ENCODE assay signal across 1 cellular context in the genomic region with DNA sequence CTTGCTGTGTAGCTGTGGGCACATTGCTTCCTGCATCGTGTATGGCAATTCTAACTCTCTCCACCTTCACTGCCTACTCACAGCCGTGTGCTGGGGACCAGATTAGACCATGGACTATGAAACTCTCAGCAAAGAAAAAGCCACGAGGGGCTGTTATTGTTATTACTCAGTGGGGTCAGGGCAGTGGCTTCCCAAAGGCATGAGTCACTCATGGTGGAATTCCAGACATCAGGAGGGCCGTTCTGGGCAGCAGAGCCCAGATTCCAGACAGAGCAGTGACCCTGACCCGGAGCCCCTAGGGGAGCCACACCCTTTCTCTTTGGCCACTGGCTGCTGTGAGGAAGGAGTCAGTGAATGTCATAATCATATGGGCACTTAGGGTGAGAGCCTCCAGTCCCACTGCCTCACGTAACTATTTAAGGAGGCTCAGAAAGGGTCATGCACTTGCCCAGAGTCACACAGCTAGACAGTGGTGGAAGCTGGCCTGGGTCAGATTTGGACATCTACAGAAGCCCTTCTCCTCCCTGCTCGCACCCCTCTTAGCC.
TF ChIP-seq lines count a peak whose summit lies in the region.

No MANE protein-coding gene starts in this region.

TF ChIP-seq in HEK293, 187 proteins besides CTCF, POLR2A, EP300 and RAD21 (continued from another document):
- TF ChIP-seq, protein P1, sequence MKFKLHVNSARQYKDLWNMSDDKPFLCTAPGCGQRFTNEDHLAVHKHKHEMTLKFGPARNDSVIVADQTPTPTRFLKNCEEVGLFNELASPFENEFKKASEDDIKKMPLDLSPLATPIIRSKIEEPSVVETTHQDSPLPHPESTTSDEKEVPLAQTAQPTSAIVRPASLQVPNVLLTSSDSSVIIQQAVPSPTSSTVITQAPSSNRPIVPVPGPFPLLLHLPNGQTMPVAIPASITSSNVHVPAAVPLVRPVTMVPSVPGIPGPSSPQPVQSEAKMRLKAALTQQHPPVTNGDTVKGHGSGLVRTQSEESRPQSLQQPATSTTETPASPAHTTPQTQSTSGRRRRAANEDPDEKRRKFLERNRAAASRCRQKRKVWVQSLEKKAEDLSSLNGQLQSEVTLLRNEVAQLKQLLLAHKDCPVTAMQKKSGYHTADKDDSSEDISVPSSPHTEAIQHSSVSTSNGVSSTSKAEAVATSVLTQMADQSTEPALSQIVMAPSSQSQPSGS (tag by site-specific recombination; IDR thresholded peaks at IDR 0.05; ENCODE audit: low read depth) = no peak
- TF ChIP-seq ZNF174 (tag by site-specific recombination; IDR thresholded peaks at IDR 0.05) (no peak), ZBTB21 (tag by site-specific recombination; IDR thresholded peaks at IDR 0.05) (no peak), ZNF23 (tag by site-specific recombination; IDR thresholded peaks at IDR 0.05; ENCODE audit: borderline replicate concordance) (no peak), SCRT2 (tag by site-specific recombination; IDR thresholded peaks at IDR 0.05) (no peak), GLIS1 (tag by site-specific recombination; IDR thresholded peaks at IDR 0.05) (peak; percentile 58), IKZF3 (tag by site-specific recombination; IDR thresholded peaks at IDR 0.05) (no peak), GLIS2 (tag by site-specific recombination; IDR thresholded peaks at IDR 0.05) (peak; percentile 50; the same call in 1 of the 2 replicates), ZNF629 (tag by site-specific recombination; IDR thresholded peaks at IDR 0.05) (0 out of 2 replicates have a peak, but pooled peaks have one; percentile 18), KLF9 (tag by site-specific recombination; IDR thresholded peaks at IDR 0.05; ENCODE audit: low read depth) (no peak), ZNF660 (tag by site-specific recombination; IDR thresholded peaks at IDR 0.05) (no peak), SCRT1 (tag by site-specific recombination; IDR thresholded peaks at IDR 0.05; ENCODE audit: borderline replicate concordance) (no peak)
